ENCODE assay signal across 8 cellular contexts in the genomic region with DNA sequence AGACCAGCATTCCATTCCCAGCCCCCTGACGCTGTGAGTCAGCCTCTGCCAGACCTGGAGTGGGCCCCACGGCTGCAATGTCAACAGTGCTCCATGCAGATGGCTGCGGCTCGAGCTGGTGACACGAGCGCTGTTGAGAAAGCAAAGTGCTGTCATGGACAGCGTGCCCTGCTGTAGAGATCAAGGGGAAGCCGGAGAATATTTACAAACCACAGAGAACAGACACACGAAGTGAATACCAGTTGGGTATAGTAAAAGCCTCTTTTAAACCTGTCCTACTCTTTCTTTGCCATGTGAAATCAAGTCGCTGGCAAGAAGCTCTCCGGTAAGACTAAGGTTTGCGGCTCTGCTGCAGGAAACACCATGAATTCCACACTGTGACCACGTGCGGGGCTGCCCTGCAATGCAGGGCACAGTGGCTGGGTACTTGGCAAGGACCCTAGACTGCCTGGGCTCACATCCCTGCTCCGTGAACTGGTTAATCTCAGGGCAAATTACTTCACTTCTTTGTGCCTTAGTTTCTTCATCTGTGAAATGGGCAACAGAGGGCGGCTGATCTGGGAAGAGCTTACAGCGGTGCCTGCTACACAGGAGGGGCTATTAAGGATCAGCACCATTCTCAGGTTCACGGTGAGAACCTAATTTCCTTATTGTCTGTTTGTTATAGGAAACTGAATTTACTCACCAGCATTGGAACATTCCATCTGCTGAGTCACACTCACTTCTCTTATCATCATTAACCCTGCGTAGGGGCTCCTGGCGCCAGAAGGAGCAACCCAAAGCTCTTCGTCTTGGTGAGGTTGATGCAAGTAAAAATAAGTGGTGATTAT. TPM values are rescaled to one million over a fixed set of nuclear protein-coding genes. Genes with fewer than 3 reads are reported as not detected.
DNase-seq lines count a peak whose midpoint lies in the region; ATAC-seq and TF ChIP-seq lines count a peak whose summit lies in the region.

No MANE protein-coding gene starts in this region.

- H3K9me3 ChIP-seq in right lobe of liver: no peaks in the 10 kb centered on the region

- DNase-seq in BJ (ENCODE audit: low read depth): peak; percentile 31
- peak; percentile 83 for DNase-seq in LHCN-M2 (ENCODE audit: low read depth)
- DNase-seq in amniotic stem cell (lab: John Stamatoyannopoulos, UW): peak; percentile 20
- no peak for DNase-seq in right lobe of liver
- DNase-seq in superior temporal gyrus (ENCODE audit: extremely low spot score): no peak
- no peak for DNase-seq in stimulated activated CD4-positive, alpha-beta T cell treated with anti-CD3 and anti-CD28 coated beads, Interleukin-4, amount 100 ng/mL, for 24 hours
- DNase-seq in COLO829 (ENCODE audit: low spot score): no peak
- DNase-seq in activated CD8-positive, alpha-beta memory T cell treated with anti-CD3 and anti-CD28 coated beads, Interleukin-2, amount 50 U/mL, for 48 hours: no peak

- no peak overlapping the region for H3K4me3 ChIP-seq in BJ (ENCODE audit: low read depth, low read length)
- H3K4me3 ChIP-seq in right lobe of liver: no peak overlapping the region

- 41% methylated on average over 20 of the region's 21 CpGs for WGBS in right lobe of liver (ENCODE audit: insufficient coverage, low coverage, low lambda C conversion rate, missing lambda C conversion rate)

- CTCF ChIA-PET in BJ (lab: Yijun Ruan, JAX): interaction anchor here (0.7 to 6.5 kb wide), 14 partner anchors 8 to 227 kb away, joined by 3 to 223 read pairs (median 5); no protein-coding TSS in a partner anchor

- POLR2A ChIA-PET in BJ (lab: Charles Lee): no interaction called here

- H3K4me1 ChIP-seq in right lobe of liver: no peaks in the 10 kb centered on the region

- H3K27me3 ChIP-seq in BJ (ENCODE audit: control insufficient read depth, insufficient read depth, low read length) (no peaks in the 10 kb centered on the region; the same call in 1 of the 2 replicates), right lobe of liver (no peaks in the 10 kb centered on the region)

- no peak for TF ChIP-seq CTCF in BJ (IDR thresholded peaks at IDR 0.05; ENCODE audit: insufficient read depth, low read depth, low read length)
- no peak for TF ChIP-seq CTCF in right lobe of liver (IDR thresholded peaks at IDR 0.05)

- H3K27ac ChIP-seq in right lobe of liver: no peak overlapping the region

- TF ChIP-seq POLR2A in right lobe of liver (IDR thresholded peaks at IDR 0.05): no peak

- H3K36me3 ChIP-seq in BJ (ENCODE audit: control insufficient read depth, insufficient read depth, low read length): no peaks in the 10 kb centered on the region
- no peaks in the 10 kb centered on the region for H3K36me3 ChIP-seq in right lobe of liver

- peak; percentile 34 to 74 (median 54) for ATAC-seq in right lobe of liver

- intact Hi-C loops in right lobe of liver (cut with DNase I): loop anchor here in 1 of 2 donors (10.0 kb wide), 1 partner anchor 140 kb away; no protein-coding TSS in a partner anchor

RNA-seq across cellular contexts. Expression of a gene that starts 27.8 kb away (rescaled TPM):
- polyA plus RNA-seq in BJ (2011; rRNA removed): 0.34 and 0.39 TPM in 2 replicates
- 0.57 and 0.62 TPM in 2 replicates for polyA minus RNA-seq in BJ (2011; rRNA and poly(A)+ RNA removed)
- total RNA-seq in LHCN-M2 (2014; rRNA removed): 0.17 and 0.32 TPM in 2 replicates
- 0.53 TPM for polyA plus RNA-seq in LHCN-M2 (2012)
- total RNA-seq in right lobe of liver: under 1 TPM; 0.07 to 0.93 (median 0.49) TPM

RNA-seq across cellular contexts. Expression of a gene that starts 31.1 kb away (rescaled TPM):
- polyA plus RNA-seq in BJ (2011; rRNA removed): not detected in 2 replicates
- not detected in 2 replicates for polyA minus RNA-seq in BJ (2011; rRNA and poly(A)+ RNA removed)
- total RNA-seq in LHCN-M2 (2014; rRNA removed): 0.17 and 1.3 TPM in 2 replicates
- polyA plus RNA-seq in LHCN-M2 (2012): 0.24 TPM
- 10 to 100 TPM in 4 of 6 experiments, 1 to 10 TPM in 2; 5.6 to 14.4 (median 10.2) TPM for total RNA-seq in right lobe of liver

Comparison
In these comparisons a context has a peak if more than half of its experiments do, and no peak if none do; other contexts are left out.
1. DNase-seq: peak in BJ (single experiment), LHCN-M2 (single experiment) and amniotic stem cell (single experiment); none in right lobe of liver (0 of 3), superior temporal gyrus (single experiment), stimulated activated CD4-positive, alpha-beta T cell treated with anti-CD3 and anti-CD28 coated beads, Interleukin-4, amount 100 ng/mL, for 24 hours (single experiment), COLO829 (single experiment) and activated CD8-positive, alpha-beta memory T cell treated with anti-CD3 and anti-CD28 coated beads, Interleukin-2, amount 50 U/mL, for 48 hours (single experiment).